ENCODE assay signal across 29 cellular contexts in genomic region chr20:54140067-54140466, GRCh38. TPM values are rescaled to one million over a fixed set of nuclear protein-coding genes. Genes with fewer than 3 reads are reported as not detected.
DNase-seq lines count a peak whose midpoint lies in the region; ATAC-seq and TF ChIP-seq lines count a peak whose summit lies in the region.
"Had no signal": no experiment of that assay in that cellular context is flagged by ENCODE, and none has a peak within 500 bp of the region (broad histone marks: within the 10 kb centered on the region; RNA-seq: fewer than 3 reads in every experiment).

No MANE protein-coding gene starts in this region.

- H3K9me3 ChIP-seq in PC-3 (ENCODE audit: low read length) (no peaks in the 10 kb centered on the region), trophoblast cell (ENCODE audit: insufficient read depth, low read depth, low read length) (peaks cover 4% of the 10 kb centered on the region), MM.1S (replicated peaks; ENCODE audit: insufficient read depth, low read length) (no peaks in the 10 kb centered on the region)
- H3K9me3 ChIP-seq: HAP-1, pancreas, testis had no signal

- H3K9ac ChIP-seq in PC-3 (ENCODE audit: low read length) (no peak overlapping the region), trophoblast cell (ENCODE audit: low read length) (no peak overlapping the region), MM.1S (ENCODE audit: low read length) (no peak overlapping the region)
- H3K9ac ChIP-seq: BLaER1 had no signal

- no TSS peak for BruUV-seq in PC-3 (replicated peaks; lab: Mats Ljungman, UMichigan)

- H3F3A ChIP-seq in PC-3 (ENCODE audit: low read length, unreplicated experiment) (peaks cover 9% of the 10 kb centered on the region), MM.1S (ENCODE audit: insufficient read depth, low read length) (no peaks in the 10 kb centered on the region)

- POLR2A ChIA-PET in PC-3 (lab: Charles Lee; ENCODE audit: unreplicated experiment) = no interaction called here

- no CpG with 5 or more reads among the region's 6 CpGs for WGBS in trophoblast cell (ENCODE audit: extremely low coverage, insufficient coverage, insufficient read length)

- no peak overlapping the region for H2AK5ac ChIP-seq in trophoblast cell (ENCODE audit: low read length)

- H3K4me1 Mint-ChIP-seq in activated T-helper 2 cell treated with anti-CD3 and anti-CD28 coated beads, Interferon-gamma antibody, Interleukin-2, Interleukin-4, amounts not matched to agents 10 μg/mL and 5 μg/mL and 100 μg/mL, durations not matched to agents 14 hours and 24 hours and 36 hours (ENCODE audit: low read depth) = no peaks in the 10 kb centered on the region
- H3K4me1 Mint-ChIP-seq: immature natural killer cell, T-helper 17 cell had no signal

- H4K91ac ChIP-seq in trophoblast cell (ENCODE audit: low read depth, low read length) = peak overlapping the region; percentile 70

- DNase-seq in EL (peak; percentile 25), PC-3 (peak; percentile 35), brain microvascular endothelial cell (no peak), trophoblast cell (no peak), MM.1S (no peak), AG20443 (ENCODE audit: low spot score) (no peak), HCEC 1CT (no peak)
- no peak for DNase-seq in activated T-helper 2 cell treated with anti-CD3 and anti-CD28 coated beads, Interferon-gamma antibody, Interleukin-2, Interleukin-4, amounts not matched to agents 10 μg/mL and 5 μg/mL and 100 μg/mL, durations not matched to agents 14 hours and 24 hours and 36 hours (ENCODE audit: low spot score)
- DNase-seq: activated CD8-positive, alpha-beta T cell treated with anti-CD3 and anti-CD28 coated beads for 36 hours; amygdala; DMS153; effector CD4-positive, alpha-beta T cell; immature natural killer cell; NCI-H1105; NCI-H187; NCI-H2171; NCI-H510A treated with DMSO at 0.1 percent for 48 hours; pancreas; spleen; stimulated activated CD4-positive, alpha-beta T cell treated with anti-CD3 and anti-CD28 coated beads, Interleukin-2, amount 100 ng/mL, for 24 hours; stimulated activated CD8-positive, alpha-beta memory T cell treated with anti-CD3 and anti-CD28 coated beads, Interleukin-4, amount 100 ng/mL, for 48 hours; T-helper 17 cell; testis had no signal

- peak overlapping the region; percentile 10 for H2BK12ac ChIP-seq in trophoblast cell (ENCODE audit: low read length)

- H3K9me2 ChIP-seq in PC-3 (replicated peaks; ENCODE audit: low read length) = no peaks in the 10 kb centered on the region
- H3K9me2 ChIP-seq in MM.1S (replicated peaks; ENCODE audit: insufficient read depth, low read length) = no peaks in the 10 kb centered on the region

- no peak overlapping the region for H4K12ac ChIP-seq in trophoblast cell (ENCODE audit: low read depth, low read length)

- H2AFZ ChIP-seq in PC-3 (ENCODE audit: low read length) = no peak overlapping the region
- no peak overlapping the region for H2AFZ ChIP-seq in trophoblast cell (ENCODE audit: insufficient read depth, low read length, poor library complexity)
- no peak overlapping the region for H2AFZ ChIP-seq in MM.1S (ENCODE audit: low read length)

- H3K4me2 ChIP-seq in PC-3 (ENCODE audit: low read length) = peak overlapping the region; percentile 8
- H3K4me2 ChIP-seq in trophoblast cell (ENCODE audit: low read length) = no peak overlapping the region
- no peak overlapping the region for H3K4me2 ChIP-seq in MM.1S (ENCODE audit: low read depth, low read length)
- H3K4me2 ChIP-seq: BLaER1 had no signal

- CTCF ChIA-PET in PC-3 (lab: Charles Lee) = no interaction called here

- no peak for ATAC-seq in PC-3
- ATAC-seq: activated CD4-positive, CD25-positive, alpha-beta regulatory T cell treated with anti-CD3 and anti-CD28 coated beads, Interleukin-2, amount 50 U/mL, for 24 hours; activated CD8-positive, alpha-beta T cell treated with anti-CD3 and anti-CD28 coated beads for 36 hours; activated naive CD4-positive, alpha-beta T cell treated with anti-CD3 and anti-CD28 coated beads, Interleukin-2, amount 50 U/mL, for 72 hours; pancreas; T-helper 17 cell had no signal

- H3K23ac ChIP-seq in trophoblast cell (ENCODE audit: low read length) = no peak overlapping the region

- H2BK120ac ChIP-seq in trophoblast cell (ENCODE audit: insufficient read depth, low read length, poor library complexity) = no peak overlapping the region

- H3K79me2 ChIP-seq in PC-3 (ENCODE audit: low read length) = no peaks in the 10 kb centered on the region
- H3K79me2 ChIP-seq in trophoblast cell (ENCODE audit: control insufficient read depth, insufficient read depth, low read length, poor library complexity) = no peaks in the 10 kb centered on the region
- no peaks in the 10 kb centered on the region for H3K79me2 ChIP-seq in MM.1S (ENCODE audit: low read length)

- H4K8ac ChIP-seq in trophoblast cell (ENCODE audit: low read depth, low read length) = no peak overlapping the region

- no peak overlapping the region for H3K4me3 Mint-ChIP-seq in activated T-helper 2 cell treated with anti-CD3 and anti-CD28 coated beads, Interferon-gamma antibody, Interleukin-2, Interleukin-4, amounts not matched to agents 10 μg/mL and 5 μg/mL and 100 μg/mL, durations not matched to agents 14 hours and 24 hours and 36 hours (ENCODE audit: low read depth)
- H3K4me3 Mint-ChIP-seq: activated CD8-positive, alpha-beta T cell treated with anti-CD3 and anti-CD28 coated beads for 36 hours; immature natural killer cell; stimulated activated naive CD8-positive, alpha-beta T cell treated with anti-CD3 and anti-CD28 coated beads, Interleukin-15, Interleukin-2, amounts not matched to agents 100 ng/mL and 50 ng/mL, for 24 hours; T-helper 17 cell had no signal

- no peaks in the 10 kb centered on the region for H3K9me3 Mint-ChIP-seq in activated T-helper 2 cell treated with anti-CD3 and anti-CD28 coated beads, Interferon-gamma antibody, Interleukin-2, Interleukin-4, amounts not matched to agents 10 μg/mL and 5 μg/mL and 100 μg/mL, durations not matched to agents 14 hours and 24 hours and 36 hours
- H3K9me3 Mint-ChIP-seq: activated CD8-positive, alpha-beta T cell treated with anti-CD3 and anti-CD28 coated beads for 36 hours; activated naive CD4-positive, alpha-beta T cell treated with anti-CD3 and anti-CD28 coated beads, Interleukin-2, amount 50 U/mL, for 72 hours; immature natural killer cell; stimulated activated naive CD8-positive, alpha-beta T cell treated with anti-CD3 and anti-CD28 coated beads, Interleukin-15, Interleukin-2, amounts not matched to agents 100 ng/mL and 50 ng/mL, for 24 hours had no signal

- H3K4me3 ChIP-seq in PC-3 (ENCODE audit: low read length) = no peak overlapping the region
- no peak overlapping the region for H3K4me3 ChIP-seq in brain microvascular endothelial cell (ENCODE audit: low read depth, low read length)
- no peak overlapping the region for H3K4me3 ChIP-seq in trophoblast cell (ENCODE audit: low read depth, low read length)
- no peak overlapping the region for H3K4me3 ChIP-seq in MM.1S (ENCODE audit: low read length)
- H3K4me3 ChIP-seq: BLaER1, cardiac muscle cell, HAP-1, pancreas, spleen, testis had no signal

- H3K27ac ChIP-seq in PC-3 (ENCODE audit: low read length) = peak overlapping the region; percentile 66
- peak overlapping the region; percentile 83 for H3K27ac ChIP-seq in brain microvascular endothelial cell
- no peak overlapping the region for H3K27ac ChIP-seq in trophoblast cell (ENCODE audit: low read depth, low read length)
- no peak overlapping the region for H3K27ac ChIP-seq in MM.1S (ENCODE audit: low read length)
- H3K27ac ChIP-seq: BLaER1, cardiac muscle cell, pancreas, spleen, testis had no signal

- in situ Hi-C loops in brain microvascular endothelial cell (cut with HindIII; ENCODE audit: low pct_ligation_motif_present, low sequenced_read_pairs) = no loop called here

- peaks cover 8% of the 10 kb centered on the region for H3K79me1 ChIP-seq in trophoblast cell (ENCODE audit: low read length)

- H3K18ac ChIP-seq in trophoblast cell (ENCODE audit: low read length) = no peak overlapping the region

- no peaks in the 10 kb centered on the region for H4K20me1 ChIP-seq in PC-3 (ENCODE audit: low read length)
- no peaks in the 10 kb centered on the region for H4K20me1 ChIP-seq in MM.1S (ENCODE audit: insufficient read depth, low read length)
- H4K20me1 ChIP-seq: BLaER1 had no signal

- H3K36me3 Mint-ChIP-seq in activated T-helper 2 cell treated with anti-CD3 and anti-CD28 coated beads, Interferon-gamma antibody, Interleukin-2, Interleukin-4, amounts not matched to agents 10 μg/mL and 5 μg/mL and 100 μg/mL, durations not matched to agents 14 hours and 24 hours and 36 hours (ENCODE audit: low read depth) = no peaks in the 10 kb centered on the region
- H3K36me3 Mint-ChIP-seq: activated naive CD4-positive, alpha-beta T cell treated with anti-CD3 and anti-CD28 coated beads, Interleukin-2, amount 50 U/mL, for 72 hours; immature natural killer cell had no signal

- H3K36me3 ChIP-seq in PC-3 (ENCODE audit: low read depth, low read length) (no peaks in the 10 kb centered on the region), brain microvascular endothelial cell (replicated peaks) (no peaks in the 10 kb centered on the region), trophoblast cell (ENCODE audit: control insufficient read depth in 1 of 2, insufficient read depth in 2 of 2, low read length in 2 of 2) (no peaks in the 10 kb centered on the region), MM.1S (replicated peaks; ENCODE audit: insufficient read depth, low read length) (no peaks in the 10 kb centered on the region)
- H3K36me3 ChIP-seq: BLaER1, cardiac muscle cell, HAP-1, pancreas, spleen had no signal

- H3K27me3 Mint-ChIP-seq in activated T-helper 2 cell treated with anti-CD3 and anti-CD28 coated beads, Interferon-gamma antibody, Interleukin-2, Interleukin-4, amounts not matched to agents 10 μg/mL and 5 μg/mL and 100 μg/mL, durations not matched to agents 14 hours and 24 hours and 36 hours (ENCODE audit: low read depth) = peaks cover 5% of the 10 kb centered on the region

- H3K4ac ChIP-seq in trophoblast cell (ENCODE audit: low read depth, low read length) = no peak overlapping the region

- peaks cover 39% of the 10 kb centered on the region for H3K4me1 ChIP-seq in PC-3 (ENCODE audit: insufficient read depth, low read length)
- H3K4me1 ChIP-seq in trophoblast cell (ENCODE audit: control insufficient read depth in 1 of 2, insufficient read depth in 2 of 2, low read length in 2 of 2) = peaks cover 0 to 2% of the 10 kb centered on the region in 2 experiments
- no peaks in the 10 kb centered on the region for H3K4me1 ChIP-seq in MM.1S (ENCODE audit: low read length)
- H3K4me1 ChIP-seq: BLaER1, HAP-1, pancreas, spleen, testis had no signal

- intact Hi-C loops in PC-3 (cut with micrococcal nuclease) = loop anchor here (1.0 kb wide), 1 partner anchor 8 kb away; no protein-coding TSS in a partner anchor
- intact Hi-C loops in activated T-helper 2 cell treated with anti-CD3 and anti-CD28 coated beads, Interferon-gamma antibody, Interleukin-2, Interleukin-4, amounts not matched to agents 10 μg/mL and 5 μg/mL and 100 μg/mL, durations not matched to agents 14 hours and 24 hours and 36 hours (cut with micrococcal nuclease) = no loop called here

- TF ChIP-seq CTCF in PC-3 (conservative IDR thresholded peaks at IDR 0.05; ENCODE audit: low read depth, low read length) = no peak
- TF ChIP-seq CTCF in brain microvascular endothelial cell (IDR thresholded peaks at IDR 0.05; ENCODE audit: low read depth, low read length, missing control alignments) = no peak
- TF ChIP-seq CTCF in MM.1S (IDR thresholded peaks at IDR 0.05; ENCODE audit: low read length) = no peak

- no peak overlapping the region for H3K14ac ChIP-seq in trophoblast cell (ENCODE audit: low read length)

- H3K27me3 ChIP-seq in PC-3 (ENCODE audit: low read length) (no peaks in the 10 kb centered on the region), brain microvascular endothelial cell (replicated peaks) (no peaks in the 10 kb centered on the region), trophoblast cell (ENCODE audit: insufficient read depth, low read length) (no peaks in the 10 kb centered on the region), MM.1S (replicated peaks; ENCODE audit: insufficient read depth, low read length) (no peaks in the 10 kb centered on the region)
- H3K27me3 ChIP-seq: BLaER1, cardiac muscle cell, testis had no signal

- no peak overlapping the region for H3K27ac Mint-ChIP-seq in activated T-helper 2 cell treated with anti-CD3 and anti-CD28 coated beads, Interferon-gamma antibody, Interleukin-2, Interleukin-4, amounts not matched to agents 10 μg/mL and 5 μg/mL and 100 μg/mL, durations not matched to agents 14 hours and 24 hours and 36 hours
- H3K27ac Mint-ChIP-seq: activated CD8-positive, alpha-beta T cell treated with anti-CD3 and anti-CD28 coated beads for 36 hours; activated naive CD4-positive, alpha-beta T cell treated with anti-CD3 and anti-CD28 coated beads, Interleukin-2, amount 50 U/mL, for 72 hours; immature natural killer cell; stimulated activated naive CD8-positive, alpha-beta T cell treated with anti-CD3 and anti-CD28 coated beads, Interleukin-15, Interleukin-2, amounts not matched to agents 100 ng/mL and 50 ng/mL, for 24 hours; T-helper 17 cell had no signal

- peak overlapping the region; percentile 39 for H2BK5ac ChIP-seq in trophoblast cell (ENCODE audit: low read depth, low read length, poor library complexity)

RNA-seq across cellular contexts. Expression of gene CYP24A1, which starts 33.7 kb away (rescaled TPM):
- 0.81 and 1.2 TPM in 2 replicates for total RNA-seq in PC-3 (2014; rRNA removed)
- polyA plus RNA-seq in trophoblast cell (2013) = 4.6 and 4.7 TPM in 2 replicates
- not detected in 2 replicates for total RNA-seq in activated T-helper 2 cell treated with anti-CD3 and anti-CD28 coated beads, Interferon-gamma antibody, Interleukin-2, Interleukin-4, amounts not matched to agents 10 μg/mL and 5 μg/mL and 100 μg/mL, durations not matched to agents 14 hours and 24 hours and 36 hours
- total RNA-seq: activated CD8-positive, alpha-beta T cell treated with anti-CD3 and anti-CD28 coated beads for 36 hours; activated naive CD4-positive, alpha-beta T cell treated with anti-CD3 and anti-CD28 coated beads, Interleukin-2, amount 50 U/mL, for 72 hours; cardiac muscle cell; spleen had no signal
- polyA plus RNA-seq: cardiac muscle cell, immature natural killer cell, pancreas, spleen had no signal

Comparison
In these comparisons a context has a peak if more than half of its experiments do, and no peak if none do; other contexts are left out.
1. DNase-seq: peak in EL (single experiment) and PC-3 (single experiment); none in brain microvascular endothelial cell (single experiment), trophoblast cell (0 of 2), MM.1S (single experiment), activated T-helper 2 cell treated with anti-CD3 and anti-CD28 coated beads, Interferon-gamma antibody, Interleukin-2, Interleukin-4, amounts not matched to agents 10 μg/mL and 5 μg/mL and 100 μg/mL, durations not matched to agents 14 hours and 24 hours and 36 hours (single experiment), AG20443 (single experiment) and HCEC 1CT (single experiment).
2. H3K27ac ChIP-seq: peak in PC-3 (single experiment) and brain microvascular endothelial cell (single experiment); none in trophoblast cell (single experiment) and MM.1S (single experiment).